Comparison of ENCODE assay signal across 29 cellular contexts in the genomic region with DNA sequence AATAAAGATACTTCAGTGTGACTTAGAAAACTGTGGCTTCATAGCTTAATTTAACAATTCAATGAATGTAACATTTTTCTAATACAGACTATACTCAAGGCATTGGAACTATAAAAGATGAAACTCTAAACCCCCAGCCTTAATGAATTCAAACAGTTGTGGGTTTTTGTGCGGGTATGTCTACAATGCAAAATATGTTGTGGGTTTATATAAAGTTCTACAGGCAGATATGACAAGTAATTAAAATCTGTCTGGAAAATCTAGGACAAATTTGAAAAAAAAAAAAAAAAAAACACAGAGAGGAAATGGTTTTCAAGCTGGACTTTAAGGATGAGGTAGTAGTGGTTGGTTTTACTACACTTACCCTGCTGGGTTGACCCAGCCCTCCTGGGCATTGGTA.
A peak's percentile ranks its signal among the peaks of the same experiment; 100 is the strongest.
DNase-seq lines count a peak whose midpoint lies in the region; ATAC-seq and TF ChIP-seq lines count a peak whose summit lies in the region.
"Had no signal": no experiment of that assay in that cellular context is flagged by ENCODE, and none has a peak within 500 bp of the region (broad histone marks: within the 10 kb centered on the region; RNA-seq: fewer than 3 reads in every experiment).

No MANE protein-coding gene starts in this region.

- H3K9me3 ChIP-seq in adipocyte (ENCODE audit: control insufficient read depth, low read length) = no peaks in the 10 kb centered on the region
- H3K9me3 ChIP-seq: HAP-1, MG63 had no signal

- H3K27me3 ChIP-seq in adipocyte (replicated peaks; ENCODE audit: control insufficient read depth, insufficient read depth, low read length) (no peaks in the 10 kb centered on the region), brain microvascular endothelial cell (replicated peaks) (no peaks in the 10 kb centered on the region)
- H3K27me3 ChIP-seq: MG63 had no signal

- H3K4me3 ChIP-seq in adipocyte (ENCODE audit: low read length) (no peak overlapping the region), brain microvascular endothelial cell (ENCODE audit: low read depth, low read length) (no peak overlapping the region)
- H3K4me3 ChIP-seq: HAP-1, K562, MG63 had no signal

- H3K9ac ChIP-seq in adipocyte (ENCODE audit: low read length) = no peak overlapping the region

- no peak overlapping the region for H3K27ac ChIP-seq in brain microvascular endothelial cell
- H3K27ac ChIP-seq: 22Rv1, RWPE1 had no signal

- no peak for TF ChIP-seq CTCF in brain microvascular endothelial cell (IDR thresholded peaks at IDR 0.05; ENCODE audit: low read depth, low read length, missing control alignments)

- H3K4me1 ChIP-seq in adipocyte (ENCODE audit: control insufficient read depth, insufficient read depth, low read length) = no peaks in the 10 kb centered on the region
- H3K4me1 ChIP-seq: HAP-1 had no signal

- DNase-seq in A172 (ENCODE audit: low spot score) (peak; percentile 38), EL (peak; percentile 12), adipocyte (ENCODE audit: low read depth) (peak; percentile 10), myocyte (ENCODE audit: low read depth) (peak; percentile 22), brain microvascular endothelial cell (no peak), D341Med (ENCODE audit: low spot score) (no peak)
- DNase-seq: ACHN; AML-193; Calu3; CD8-positive, alpha-beta memory T cell; DMS153; DND-41; GOT3; HFFc6; Kasumi-1; MG63; NCI-H1105 treated with DMSO at 0.1 percent for 48 hours; NCI-H146; NCI-H1930; NCI-H2107; NCI-H526 treated with DMSO at 0.1 percent for 48 hours; SHP77 had no signal

- no peaks in the 10 kb centered on the region for H3K36me3 ChIP-seq in adipocyte (ENCODE audit: control insufficient read depth, insufficient read depth, low read length, severe bottlenecking)
- H3K36me3 ChIP-seq in brain microvascular endothelial cell (replicated peaks) = no peaks in the 10 kb centered on the region
- H3K36me3 ChIP-seq: HAP-1, MG63 had no signal

- ATAC-seq in GM21390 (IDR thresholded peaks at IDR 0.05; ENCODE audit: unreplicated experiment) (no peak), GM21528 (IDR thresholded peaks at IDR 0.05; ENCODE audit: low FRiP score, unreplicated experiment) (no peak)
- ATAC-seq: K562, Panc1 had no signal

- in situ Hi-C loops in brain microvascular endothelial cell (cut with HindIII; ENCODE audit: low pct_ligation_motif_present, low sequenced_read_pairs) = no loop called here

Comparison
In these comparisons a context has a peak if more than half of its experiments do, and no peak if none do; other contexts are left out.
1. DNase-seq: peak in A172 (single experiment), EL (single experiment), adipocyte (single experiment) and myocyte (single experiment); none in brain microvascular endothelial cell (single experiment) and D341Med (single experiment).